In genomic region chr4:47122592-47123291, GRCh38 we compare ENCODE assay signal across 9 cellular contexts.
DNase-seq lines count a peak whose midpoint lies in the region; ATAC-seq, FAIRE-seq and TF ChIP-seq lines count a peak whose summit lies in the region.
"Had no signal": no experiment of that assay in that cellular context is flagged by ENCODE, and none has a peak within 500 bp of the region (broad histone marks: within the 10 kb centered on the region; RNA-seq: fewer than 3 reads in every experiment).

No MANE protein-coding gene starts in this region.

- no peaks in the 10 kb centered on the region for H3K79me1 ChIP-seq in trophoblast cell (ENCODE audit: low read length)

- H3K18ac ChIP-seq in trophoblast cell (ENCODE audit: low read length): no peak overlapping the region

- peak; percentile 71 for TF ChIP-seq RAD21 in Ishikawa (IDR thresholded peaks at IDR 0.05; ENCODE audit: low read depth)

- H3K27me3 ChIP-seq in trophoblast cell (ENCODE audit: insufficient read depth, low read length): no peaks in the 10 kb centered on the region
- H3K27me3 ChIP-seq: BLaER1 had no signal

- no peak overlapping the region for H3K23ac ChIP-seq in trophoblast cell (ENCODE audit: low read length)

- ATAC-seq in GM21825 (IDR thresholded peaks at IDR 0.05; ENCODE audit: unreplicated experiment): peak; percentile 91

- peak; percentile 40 for FAIRE-seq in RCC 7860 (lab: Jason Lieb, UNC)

- no peak overlapping the region for H3K9ac ChIP-seq in trophoblast cell (ENCODE audit: low read length)
- H3K9ac ChIP-seq: BLaER1 had no signal

- H4K8ac ChIP-seq in trophoblast cell (ENCODE audit: low read depth, low read length): no peak overlapping the region

- peak overlapping the region; percentile 58 for H2BK12ac ChIP-seq in trophoblast cell (ENCODE audit: low read length)

- no peak overlapping the region for H2AFZ ChIP-seq in trophoblast cell (ENCODE audit: insufficient read depth, low read length, poor library complexity)

- H2BK120ac ChIP-seq in trophoblast cell (ENCODE audit: insufficient read depth, low read length, poor library complexity): no peak overlapping the region

- no peak overlapping the region for H4K91ac ChIP-seq in trophoblast cell (ENCODE audit: low read depth, low read length)

- H3K4me1 ChIP-seq in trophoblast cell (ENCODE audit: control insufficient read depth in 1 of 2, insufficient read depth in 2 of 2, low read length in 2 of 2): no peaks in the 10 kb centered on the region
- H3K4me1 ChIP-seq: BLaER1 had no signal

- WGBS in trophoblast cell (ENCODE audit: extremely low coverage, insufficient coverage, insufficient read length): no CpG with 5 or more reads among the region's 4 CpGs

- DNase-seq in DMS153 treated with DMSO at 0.1 percent for 48 hours (lab: John Stamatoyannopoulos, UW; ENCODE audit: unreplicated experiment) (peak; percentile 17), DMS153 (lab: John Stamatoyannopoulos, UW) (no peak), RCC 7860 (ENCODE audit: low spot score) (peak; percentile 59), globus pallidus (ENCODE audit: low spot score) (peak; percentile 77), trophoblast cell (peak; percentile 57 to 88)
- peak; percentile 1 for DNase-seq in activated gamma-delta T cell treated with anti-CD3 and anti-CD28 coated beads, Interleukin-2, amount 50 U/mL, for 16 hours (ENCODE audit: low read depth)

- no peak overlapping the region for H3K4me3 ChIP-seq in trophoblast cell (ENCODE audit: low read depth, low read length)
- H3K4me3 ChIP-seq: BLaER1 had no signal

- no peak overlapping the region for H3K14ac ChIP-seq in trophoblast cell (ENCODE audit: low read length)

- H3K36me3 ChIP-seq in trophoblast cell (ENCODE audit: control insufficient read depth in 1 of 2, insufficient read depth in 2 of 2, low read length in 2 of 2): no peaks in the 10 kb centered on the region
- H3K36me3 ChIP-seq: BLaER1 had no signal

- H3K27ac ChIP-seq in trophoblast cell (ENCODE audit: low read depth, low read length): no peak overlapping the region
- H3K27ac ChIP-seq: BLaER1 had no signal

- H3K4me2 ChIP-seq in trophoblast cell (ENCODE audit: low read length): no peak overlapping the region
- H3K4me2 ChIP-seq: BLaER1 had no signal

- no peaks in the 10 kb centered on the region for H3K79me2 ChIP-seq in trophoblast cell (ENCODE audit: control insufficient read depth, insufficient read depth, low read length, poor library complexity)

- H2BK5ac ChIP-seq in trophoblast cell (ENCODE audit: low read depth, low read length, poor library complexity): no peak overlapping the region

- H4K12ac ChIP-seq in trophoblast cell (ENCODE audit: low read depth, low read length): no peak overlapping the region

- H2AK5ac ChIP-seq in trophoblast cell (ENCODE audit: low read length): no peak overlapping the region

- no peak for TF ChIP-seq EP300 in Ishikawa (IDR thresholded peaks at IDR 0.05; ENCODE audit: borderline replicate concordance)

- H3K4ac ChIP-seq in trophoblast cell (ENCODE audit: low read depth, low read length): no peak overlapping the region

- no peaks in the 10 kb centered on the region for H3K9me3 ChIP-seq in trophoblast cell (ENCODE audit: insufficient read depth, low read depth, low read length)
- H3K9me3 ChIP-seq: BLaER1 had no signal

TF ChIP-seq in Ishikawa, 13 proteins besides CTCF, POLR2A, EP300 and RAD21:
- no peak for TF ChIP-seq ZBTB7A (IDR thresholded peaks at IDR 0.05; ENCODE audit: low read depth)
- TF ChIP-seq CREB1 (IDR thresholded peaks at IDR 0.05; ENCODE audit: low read depth): no peak
- no peak for TF ChIP-seq FOXM1 (IDR thresholded peaks at IDR 0.05; ENCODE audit: borderline replicate concordance, low read depth)
- no peak for TF ChIP-seq USF1 (IDR thresholded peaks at IDR 0.05)
- TF ChIP-seq REST (IDR thresholded peaks at IDR 0.05; ENCODE audit: low read depth): no peak
- TF ChIP-seq MAX (IDR thresholded peaks at IDR 0.05): no peak
- no peak for TF ChIP-seq EGR1 (IDR thresholded peaks at IDR 0.05)
- TF ChIP-seq YY1 (IDR thresholded peaks at IDR 0.05; ENCODE audit: low read depth): no peak
- no peak for TF ChIP-seq CEBPB (IDR thresholded peaks at IDR 0.05)
- no peak for TF ChIP-seq TEAD4 (IDR thresholded peaks at IDR 0.05)
- no peak for TF ChIP-seq TAF1 (IDR thresholded peaks at IDR 0.05; ENCODE audit: low read depth)
- TF ChIP-seq TCF12 (IDR thresholded peaks at IDR 0.05; ENCODE audit: low read depth): no peak
- no peak for TF ChIP-seq NFIC (IDR thresholded peaks at IDR 0.05)
